ENCODE assay signal across 30 cellular contexts in genomic region chr12:41213107-41213506, GRCh38. TPM values are rescaled to one million over a fixed set of nuclear protein-coding genes. Genes with fewer than 3 reads are reported as not detected.
DNase-seq lines count a peak whose midpoint lies in the region; ATAC-seq and TF ChIP-seq lines count a peak whose summit lies in the region.
"Had no signal": no experiment of that assay in that cellular context is flagged by ENCODE, and none has a peak within 500 bp of the region (broad histone marks: within the 10 kb centered on the region; RNA-seq: fewer than 3 reads in every experiment).

No MANE protein-coding gene starts in this region.

- no peak overlapping the region for H4K8ac ChIP-seq in trophoblast cell (ENCODE audit: low read depth, low read length)

- DNase-seq in NCI-H1694 (lab: John Stamatoyannopoulos, UW): peak; percentile 40
- peak; percentile 44 for DNase-seq in NCI-H2171 (lab: John Stamatoyannopoulos, UW)
- no peak for DNase-seq in trophoblast cell
- DNase-seq in activated naive CD8-positive, alpha-beta T cell treated with anti-CD3 and anti-CD28 coated beads for 36 hours: no peak
- no peak for DNase-seq in Right ventricle myocardium superior
- no peak for DNase-seq in testis
- DNase-seq: activated CD4-positive, alpha-beta T cell treated with anti-CD3 and anti-CD28 coated beads for 4 hours; activated T-cell treated with anti-CD3 and anti-CD28 coated beads for 4 hours; C1 segment of cervical spinal cord; cortex of kidney; DMS53; erythroblast; GDM1; HCEC 1CT; left ventricle myocardium inferior; mesenchymal stem cell; NCI-H2107; NCI-H526 treated with DMSO at 0.1 percent for 48 hours; right cardiac atrium; SJCRH30; stomach; SW 1271; WERI-Rb-1 had no signal

- H2AK5ac ChIP-seq in trophoblast cell (ENCODE audit: low read length): no peak overlapping the region

- H3K9me3 Mint-ChIP-seq in activated naive CD8-positive, alpha-beta T cell treated with anti-CD3 and anti-CD28 coated beads for 36 hours: no peaks in the 10 kb centered on the region
- H3K9me3 Mint-ChIP-seq: activated naive CD4-positive, alpha-beta T cell treated with anti-CD3 and anti-CD28 coated beads, Interleukin-2, amount 50 U/mL, for 72 hours had no signal

- no peak overlapping the region for H3K18ac ChIP-seq in trophoblast cell (ENCODE audit: low read length)

- H3K4me1 Mint-ChIP-seq in activated naive CD8-positive, alpha-beta T cell treated with anti-CD3 and anti-CD28 coated beads for 36 hours: no peaks in the 10 kb centered on the region

- no peaks in the 10 kb centered on the region for H3K36me3 Mint-ChIP-seq in activated naive CD8-positive, alpha-beta T cell treated with anti-CD3 and anti-CD28 coated beads for 36 hours
- H3K36me3 Mint-ChIP-seq: activated naive CD4-positive, alpha-beta T cell treated with anti-CD3 and anti-CD28 coated beads, Interleukin-2, amount 50 U/mL, for 72 hours had no signal

- no peak overlapping the region for H2BK5ac ChIP-seq in trophoblast cell (ENCODE audit: low read depth, low read length, poor library complexity)

- H3K4me1 ChIP-seq in gastroesophageal sphincter (peaks cover 5 to 58% (median 14%) of the 10 kb centered on the region in 3 donors), trophoblast cell (ENCODE audit: control insufficient read depth in 1 of 2, insufficient read depth in 2 of 2, low read length in 2 of 2) (no peaks in the 10 kb centered on the region), testis (peaks cover 9% of the 10 kb centered on the region)
- H3K4me1 ChIP-seq: left ventricle myocardium inferior, parathyroid adenoma, SJCRH30 had no signal

- intact Hi-C loops in Right ventricle myocardium superior (cut with DNase I) (no loop called here), testis (cut with DNase I; ENCODE audit: low total_unique reads) (no loop called here)

- no peak overlapping the region for H4K91ac ChIP-seq in trophoblast cell (ENCODE audit: low read depth, low read length)

- H3K27me3 ChIP-seq in gastroesophageal sphincter (no peaks in the 10 kb centered on the region), trophoblast cell (ENCODE audit: insufficient read depth, low read length) (no peaks in the 10 kb centered on the region), testis (no peaks in the 10 kb centered on the region)
- H3K27me3 ChIP-seq: SJCRH30, stomach had no signal

- H3K79me1 ChIP-seq in trophoblast cell (ENCODE audit: low read length): no peaks in the 10 kb centered on the region

- H2BK120ac ChIP-seq in trophoblast cell (ENCODE audit: insufficient read depth, low read length, poor library complexity): no peak overlapping the region

- H3K27ac ChIP-seq in gastroesophageal sphincter: peak overlapping the region; percentile 35 to 71 (median 64)
- peak overlapping the region; percentile 9 for H3K27ac ChIP-seq in temporal lobe (ENCODE audit: low read depth, low read length)
- no peak overlapping the region for H3K27ac ChIP-seq in trophoblast cell (ENCODE audit: low read depth, low read length)
- H3K27ac ChIP-seq in testis: no peak overlapping the region
- H3K27ac ChIP-seq: left ventricle myocardium inferior, parathyroid adenoma, SJCRH30, WERI-Rb-1 had no signal

- no peak overlapping the region for H3K4me3 Mint-ChIP-seq in activated naive CD8-positive, alpha-beta T cell treated with anti-CD3 and anti-CD28 coated beads for 36 hours

- WGBS in gastroesophageal sphincter (ENCODE audit: low coverage in 1 of 2), 2 donors: 52 to 63% methylated on average over 6 to 7 of the region's 7 CpGs
- no CpG with 5 or more reads among the region's 7 CpGs for WGBS in trophoblast cell (ENCODE audit: extremely low coverage, insufficient coverage, insufficient read length)
- WGBS in testis, 2 donors: 55 to 68% methylated on average over 7 of the region's 7 CpGs

- H3K79me2 ChIP-seq in trophoblast cell (ENCODE audit: control insufficient read depth, insufficient read depth, low read length, poor library complexity): no peaks in the 10 kb centered on the region
- H3K79me2 ChIP-seq: parathyroid adenoma had no signal

- H3K9ac ChIP-seq in trophoblast cell (ENCODE audit: low read length): no peak overlapping the region
- H3K9ac ChIP-seq: parathyroid adenoma had no signal

- no peak for TF ChIP-seq EP300 in gastroesophageal sphincter (IDR thresholded peaks at IDR 0.05)

- H3K4ac ChIP-seq in trophoblast cell (ENCODE audit: low read depth, low read length): no peak overlapping the region

- no peak overlapping the region for H4K12ac ChIP-seq in trophoblast cell (ENCODE audit: low read depth, low read length)

- H3K36me3 ChIP-seq in gastroesophageal sphincter (no peaks in the 10 kb centered on the region), trophoblast cell (ENCODE audit: control insufficient read depth in 1 of 2, insufficient read depth in 2 of 2, low read length in 2 of 2) (no peaks in the 10 kb centered on the region), testis (ENCODE audit: low read depth, missing control alignments) (no peaks in the 10 kb centered on the region)
- H3K36me3 ChIP-seq: left ventricle myocardium inferior, SJCRH30, stomach, WERI-Rb-1 had no signal

- H3K4me2 ChIP-seq in trophoblast cell (ENCODE audit: low read length): no peak overlapping the region

- H3K14ac ChIP-seq in trophoblast cell (ENCODE audit: low read length): no peak overlapping the region

- no peak for TF ChIP-seq CTCF in gastroesophageal sphincter (IDR thresholded peaks at IDR 0.05)
- TF ChIP-seq CTCF in testis (IDR thresholded peaks at IDR 0.05): no peak

- no peak for ATAC-seq in gastroesophageal sphincter
- ATAC-seq in Right ventricle myocardium superior (ENCODE audit: poor library complexity): no peak
- ATAC-seq: activated naive CD4-positive, alpha-beta T cell treated with anti-CD3 and anti-CD28 coated beads, Interleukin-2, amount 50 U/mL, for 72 hours; right cardiac atrium had no signal

- H3K23ac ChIP-seq in trophoblast cell (ENCODE audit: low read length): no peak overlapping the region

- H3K4me3 ChIP-seq in gastroesophageal sphincter: no peak overlapping the region
- H3K4me3 ChIP-seq in trophoblast cell (ENCODE audit: low read depth, low read length): no peak overlapping the region
- H3K4me3 ChIP-seq in testis: no peak overlapping the region
- H3K4me3 ChIP-seq: left ventricle myocardium inferior, SJCRH30, stomach had no signal

- H3K9me3 ChIP-seq in gastroesophageal sphincter (no peaks in the 10 kb centered on the region), trophoblast cell (ENCODE audit: insufficient read depth, low read depth, low read length) (no peaks in the 10 kb centered on the region), testis (no peaks in the 10 kb centered on the region)
- H3K9me3 ChIP-seq: left ventricle myocardium inferior, SJCRH30, stomach had no signal

- H2AFZ ChIP-seq in trophoblast cell (ENCODE audit: insufficient read depth, low read length, poor library complexity): no peak overlapping the region
- H2AFZ ChIP-seq: parathyroid adenoma had no signal

- TF ChIP-seq POLR2A in gastroesophageal sphincter (IDR thresholded peaks at IDR 0.05) (no peak), testis (IDR thresholded peaks at IDR 0.05) (no peak)

- no peak overlapping the region for H2BK12ac ChIP-seq in trophoblast cell (ENCODE audit: low read length)

- peaks cover 7% of the 10 kb centered on the region for H3K27me3 Mint-ChIP-seq in activated naive CD8-positive, alpha-beta T cell treated with anti-CD3 and anti-CD28 coated beads for 36 hours

- H3K27ac Mint-ChIP-seq in activated naive CD8-positive, alpha-beta T cell treated with anti-CD3 and anti-CD28 coated beads for 36 hours: no peak overlapping the region
- H3K27ac Mint-ChIP-seq: activated naive CD4-positive, alpha-beta T cell treated with anti-CD3 and anti-CD28 coated beads, Interleukin-2, amount 50 U/mL, for 72 hours had no signal

RNA-seq across cellular contexts. Expression of gene PDZRN4, which starts 25.0 kb away (rescaled TPM):
- total RNA-seq in gastroesophageal sphincter (10 to 100 TPM; 32.0 to 87.8 (median 50.8) TPM), temporal lobe (41.1 TPM), Right ventricle myocardium superior (not detected), testis (10 to 100 TPM; 11.3 TPM)
- 0.01 TPM in 1 of 2 replicates, not detected in the other for polyA plus RNA-seq in trophoblast cell (2013)
- not detected for total RNA-seq in activated naive CD8-positive, alpha-beta T cell treated with anti-CD3 and anti-CD28 coated beads for 36 hours
- polyA plus RNA-seq in testis (ENCODE audit: insufficient read depth, low read depth, low replicate concordance): 7.7 TPM
- total RNA-seq: activated naive CD4-positive, alpha-beta T cell treated with anti-CD3 and anti-CD28 coated beads, Interleukin-2, amount 50 U/mL, for 72 hours; astrocyte; cardiac septum; RPMI7951; SJCRH30 had no signal

Comparison
In these comparisons a context has a peak if more than half of its experiments do, and no peak if none do; other contexts are left out.
1. DNase-seq: peak in NCI-H1694 (single experiment) and NCI-H2171 (single experiment); none in trophoblast cell (0 of 2), activated naive CD8-positive, alpha-beta T cell treated with anti-CD3 and anti-CD28 coated beads for 36 hours (single experiment), Right ventricle myocardium superior (single experiment) and testis (single experiment).
2. H3K27ac ChIP-seq: peak in gastroesophageal sphincter (4 of 4) and temporal lobe (single experiment); none in trophoblast cell (single experiment) and testis (0 of 2).
3. RNA of gene PDZRN4, which starts 25.0 kb away (total RNA-seq): 32.0 to 87.8 TPM in gastroesophageal sphincter, 41.1 TPM in temporal lobe (single experiment) and 11.3 TPM in testis; not detected in Right ventricle myocardium superior (single experiment) and not detected in activated naive CD8-positive, alpha-beta T cell treated with anti-CD3 and anti-CD28 coated beads for 36 hours; every median in the first group is over 10 times any median in the second.